In genomic region chr2:101566632-101567228, GRCh38 we compare ENCODE assay signal across 14 cellular contexts.
DNase-seq lines count a peak whose midpoint lies in the region; ATAC-seq and TF ChIP-seq lines count a peak whose summit lies in the region.
"Had no signal": no experiment of that assay in that cellular context is flagged by ENCODE, and none has a peak within 500 bp of the region (broad histone marks: within the 10 kb centered on the region; RNA-seq: fewer than 3 reads in every experiment).

No MANE protein-coding gene starts in this region.

- TF ChIP-seq CTCF in GM23338 (conservative IDR thresholded peaks at IDR 0.05; ENCODE audit: low read depth in 2 of 2): no peak

- no peaks in the 10 kb centered on the region for H3K9me3 ChIP-seq in iPS-20b (ENCODE audit: insufficient read depth, low read depth, low read length)

- peaks cover 32% of the 10 kb centered on the region for H3K4me1 Mint-ChIP-seq in GM23338

- 0 out of 2 replicates have a peak overlapping the region, but pooled peaks have one; percentile 22 for H3K4me2 ChIP-seq in GM23338

- H3K36me3 Mint-ChIP-seq in GM23338 (ENCODE audit: low read depth): no peaks in the 10 kb centered on the region

- peak; percentile 68 for ATAC-seq in GM23338
- ATAC-seq: K562 had no signal

- no peaks in the 10 kb centered on the region; the same call in 2 of the 3 replicates for H3K9me3 Mint-ChIP-seq in GM23338

- H3K36me3 ChIP-seq in GM23338 (ENCODE audit: insufficient read depth) (no peaks in the 10 kb centered on the region), iPS-20b (ENCODE audit: insufficient read depth, low read depth, low read length) (no peaks in the 10 kb centered on the region)

- H2AFZ ChIP-seq in GM23338: no peak overlapping the region

- H3K27me3 Mint-ChIP-seq in GM23338 (ENCODE audit: insufficient read depth, low read depth, poor library complexity): peaks cover 8% of the 10 kb centered on the region

- no peak overlapping the region for H3K27ac Mint-ChIP-seq in GM23338

- no peaks in the 10 kb centered on the region for H3K9me2 ChIP-seq in GM23338 (ENCODE audit: insufficient read depth)

- H3F3A ChIP-seq in GM23338 (replicated peaks; ENCODE audit: low read depth): no peaks in the 10 kb centered on the region

- no peaks in the 10 kb centered on the region for H4K20me1 ChIP-seq in GM23338 (replicated peaks; ENCODE audit: insufficient read depth)

- H3K27me3 ChIP-seq in GM23338 (ENCODE audit: insufficient read depth): no peaks in the 10 kb centered on the region
- no peaks in the 10 kb centered on the region for H3K27me3 ChIP-seq in iPS-20b (ENCODE audit: insufficient read depth, low read length)

- H3K79me2 ChIP-seq in GM23338 (replicated peaks; ENCODE audit: insufficient read depth): no peaks in the 10 kb centered on the region

- DNase-seq in AG20443 (ENCODE audit: low spot score) (peak; percentile 3), GM23338 (ENCODE audit: low spot score) (no peak), NCI-H526 (lab: John Stamatoyannopoulos, UW) (peak; percentile 63 to 66), C1 segment of cervical spinal cord (lab: John Stamatoyannopoulos, UW) (no peak), NCI-H69 (lab: John Stamatoyannopoulos, UW) (no peak), GDM1 (lab: John Stamatoyannopoulos, UW) (no peak), COR-L47 (lab: John Stamatoyannopoulos, UW) (no peak)
- DNase-seq: EL; NCI-H187 treated with DMSO at 0.1 percent for 48 hours; NCI-H446 treated with DMSO at 0.1 percent for 48 hours; NK-92 treated with Interleukin-12 subunit alpha and Interleukin-12 subunit beta, amount 100 ng/mL, for 24 hours; OCI-M1 had no signal

- H3K9ac ChIP-seq in iPS-20b (ENCODE audit: low read depth, low read length): no peak overlapping the region

- H3K4me1 ChIP-seq in GM23338 (ENCODE audit: insufficient read depth) (peaks cover 32% of the 10 kb centered on the region), iPS-20b (ENCODE audit: insufficient read depth, low read length) (peaks cover 9% of the 10 kb centered on the region; the same call in 1 of the 2 replicates)

- no peak overlapping the region for H3K4me3 Mint-ChIP-seq in GM23338

- H3K4me3 ChIP-seq in GM23338 (no peak overlapping the region), iPS-20b (ENCODE audit: low read length) (peak overlapping the region; percentile 14; the same call in 1 of the 2 replicates)
- H3K4me3 ChIP-seq: K562 had no signal

- H3K27ac ChIP-seq in GM23338 (ENCODE audit: low read depth) (no peak overlapping the region), iPS-20b (ENCODE audit: low read length) (no peak overlapping the region)

TF ChIP-seq in GM23338, 12 proteins besides CTCF, POLR2A, EP300 and RAD21 (continues in another document):
- TF ChIP-seq REST (IDR thresholded peaks at IDR 0.05; ENCODE audit: unreplicated experiment): no peak
- TF ChIP-seq EZH2phosphoT487 (IDR thresholded peaks at IDR 0.05; ENCODE audit: unreplicated experiment): no peak
- TF ChIP-seq ZNF462 (CRISPR knock-in tag; IDR thresholded peaks at IDR 0.05): no peak
- TF ChIP-seq EZH2 (IDR thresholded peaks at IDR 0.05; ENCODE audit: low read depth, unreplicated experiment): no peak
- no peak for TF ChIP-seq STAT1 (IDR thresholded peaks at IDR 0.05; ENCODE audit: unreplicated experiment)
- TF ChIP-seq POLR2AphosphoS5 (IDR thresholded peaks at IDR 0.05; ENCODE audit: low read depth): no peak
- no peak for TF ChIP-seq NANOG (IDR thresholded peaks at IDR 0.05; ENCODE audit: borderline replicate concordance)
- no peak for TF ChIP-seq ETS1 (IDR thresholded peaks at IDR 0.05)
- no peak for TF ChIP-seq ZNF331 (CRISPR knock-in tag; IDR thresholded peaks at IDR 0.05; ENCODE audit: low read depth)
- no peak for TF ChIP-seq ZNF114 (CRISPR knock-in tag; IDR thresholded peaks at IDR 0.05)

Comparison
In these comparisons a context has a peak if more than half of its experiments do, and no peak if none do; other contexts are left out.
1. DNase-seq: peak in AG20443 (single experiment) and NCI-H526 (2 of 2); none in GM23338 (single experiment), C1 segment of cervical spinal cord (0 of 14), NCI-H69 (single experiment), GDM1 (single experiment) and COR-L47 (single experiment).